ENCODE assay signal across 8 cellular contexts in the genomic region with DNA sequence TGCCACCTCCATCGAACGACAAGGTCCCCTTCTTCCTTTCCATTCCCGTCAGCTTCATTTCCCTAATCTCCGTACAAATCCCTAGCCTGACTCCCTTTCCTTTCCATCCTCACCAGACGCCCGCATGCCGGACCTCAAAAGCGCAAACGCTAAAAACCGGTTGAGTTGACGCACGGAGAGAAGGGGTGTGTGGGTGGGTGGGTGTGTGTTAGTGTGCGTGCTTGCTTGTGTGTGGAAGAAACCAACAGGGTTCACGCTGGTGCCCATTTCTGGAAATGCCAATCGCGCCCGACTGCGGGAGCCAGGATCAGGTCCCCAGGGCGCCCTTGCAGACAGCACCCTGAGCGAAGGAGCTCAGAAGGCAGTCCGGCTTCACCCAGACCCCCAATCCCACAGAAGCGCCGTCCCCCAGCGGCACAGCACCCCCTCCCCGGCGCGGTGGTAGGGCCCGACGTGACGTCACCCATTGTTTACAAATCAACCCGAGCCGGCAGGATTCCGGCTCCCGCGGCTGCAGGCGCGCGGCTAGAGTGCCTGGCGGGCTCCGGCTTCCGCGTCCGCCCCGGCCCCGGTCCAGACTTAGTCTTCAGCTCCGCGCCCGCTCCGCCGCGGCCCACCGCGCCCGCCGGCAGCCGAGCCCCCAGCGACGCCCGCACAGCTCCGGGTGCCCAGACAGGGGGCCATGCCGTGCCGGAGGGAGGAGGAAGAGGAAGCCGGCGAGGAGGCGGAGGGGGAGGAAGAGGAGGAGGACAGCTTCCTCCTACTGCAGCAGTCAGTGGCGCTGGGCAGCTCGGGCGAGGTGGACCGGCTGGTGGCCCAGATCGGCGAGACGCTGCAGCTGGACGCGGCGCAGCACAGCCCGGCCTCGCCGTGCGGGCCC. TPM values are rescaled to one million over a fixed set of nuclear protein-coding genes. Genes with fewer than 3 reads are reported as not detected.
A peak's percentile ranks its signal among the peaks of the same experiment; 100 is the strongest.
DNase-seq lines count a peak whose midpoint lies in the region; ATAC-seq and TF ChIP-seq lines count a peak whose summit lies in the region.

A gene with protein sequence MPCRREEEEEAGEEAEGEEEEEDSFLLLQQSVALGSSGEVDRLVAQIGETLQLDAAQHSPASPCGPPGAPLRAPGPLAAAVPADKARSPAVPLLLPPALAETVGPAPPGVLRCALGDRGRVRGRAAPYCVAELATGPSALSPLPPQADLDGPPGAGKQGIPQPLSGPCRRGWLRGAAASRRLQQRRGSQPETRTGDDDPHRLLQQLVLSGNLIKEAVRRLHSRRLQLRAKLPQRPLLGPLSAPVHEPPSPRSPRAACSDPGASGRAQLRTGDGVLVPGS (plus strand): TSS at position 500 of the 880 bp plus-strand sequence. CDS start 183 bp downstream, at position 683.

- DNase-seq in BE2C (peak; percentile 87), NCI-H69 (lab: John Stamatoyannopoulos, UW) (peak; percentile 89), dorsolateral prefrontal cortex (peak; percentile 81 to 91 (median 88)), lower lobe of right lung (peak; percentile 94)
- peak; percentile 89 to 92 for DNase-seq in activated CD4-positive, alpha-beta T cell treated with anti-CD3 and anti-CD28 coated beads, Interleukin-2, amount 50 U/mL, for 48 hours
- peak; percentile 82 to 85 for DNase-seq in stimulated activated CD4-positive, alpha-beta T cell treated with anti-CD3 and anti-CD28 coated beads, Interleukin-4, amount 100 ng/mL, for 48 hours (ENCODE audit: low read depth in 2 of 2)

- H3K4me3 ChIP-seq in BE2C (ENCODE audit: low read depth, low read length) (peak within 1 kb of the TSS; percentile 68), dorsolateral prefrontal cortex (peak within 1 kb of the TSS; percentile 66 to 92 (median 77)), lower lobe of right lung (peak within 1 kb of the TSS; percentile 79)

- H3K27me3 ChIP-seq in BE2C (no peaks in the 10 kb centered on the region), dorsolateral prefrontal cortex (no peaks in the 10 kb centered on the region), lower lobe of right lung (ENCODE audit: low read depth) (no peaks in the 10 kb centered on the region)

- ATAC-seq in GM19043 (IDR thresholded peaks at IDR 0.05; ENCODE audit: low read depth, unreplicated experiment) (peak; percentile 77), HG03354 (IDR thresholded peaks at IDR 0.05; ENCODE audit: poor library complexity, severe bottlenecking, unreplicated experiment) (peak; percentile 81), lower lobe of right lung (peak; percentile 93)

- TF ChIP-seq CTCF in BE2C (IDR thresholded peaks at IDR 0.05; ENCODE audit: low read depth, low read length) (no peak), dorsolateral prefrontal cortex (IDR thresholded peaks at IDR 0.05 in 54 of 56, conservative IDR thresholded peaks at IDR 0.05 in 2 of 56; ENCODE audit: low read depth in 1 of 56, partially characterized antibody in 56 of 56) (peak in 9 of 56 donors; percentile 7 to 28 (median 16)), lower lobe of right lung (IDR thresholded peaks at IDR 0.05) (no peak)

- H3K9me3 ChIP-seq in BE2C (no peaks in the 10 kb centered on the region), lower lobe of right lung (no peaks in the 10 kb centered on the region)

- H3K36me3 ChIP-seq in BE2C = no peaks in the 10 kb centered on the region
- no peaks in the 10 kb centered on the region for H3K36me3 ChIP-seq in lower lobe of right lung

- peak within 1 kb of the TSS; percentile 78 to 100 (median 98) for H3K27ac ChIP-seq in dorsolateral prefrontal cortex
- peak within 1 kb of the TSS; percentile 99 for H3K27ac ChIP-seq in lower lobe of right lung

- H3K4me1 ChIP-seq in BE2C (no peaks in the 10 kb centered on the region), lower lobe of right lung (peaks cover 39% of the 10 kb centered on the region)

- intact Hi-C loops in dorsolateral prefrontal cortex (cut with DNase I) (loop anchor here (1.0 to 2.0 kb wide), 3 partner anchors 15 to 40 kb away; partner anchors contain the start of genes FRAT2 (in 2 of the 2) and ARHGAP19 (in 1 of the 2)), lower lobe of right lung (cut with DNase I) (no loop called here)

RNA-seq across cellular contexts. Expression of the gene that starts here (rescaled TPM):
- polyA plus RNA-seq in BE2C (2012; ENCODE audit: insufficient read depth, insufficient read length, low read depth) = 0.65 TPM
- total RNA-seq in dorsolateral prefrontal cortex (10 to 100 TPM in 1 of 120 experiments, 1 to 10 TPM in 119; 3.9 to 10.3 (median 6.2) TPM), lower lobe of right lung (15.1 TPM)

Comparison
In these comparisons a context has a peak if more than half of its experiments do, and no peak if none do; other contexts are left out.
1. Peak in every context shown above with its lines: DNase-seq, ATAC-seq, H3K4me3 ChIP-seq and H3K27ac ChIP-seq.